23 cellular contexts compared by ENCODE assay signal in the genomic region with DNA sequence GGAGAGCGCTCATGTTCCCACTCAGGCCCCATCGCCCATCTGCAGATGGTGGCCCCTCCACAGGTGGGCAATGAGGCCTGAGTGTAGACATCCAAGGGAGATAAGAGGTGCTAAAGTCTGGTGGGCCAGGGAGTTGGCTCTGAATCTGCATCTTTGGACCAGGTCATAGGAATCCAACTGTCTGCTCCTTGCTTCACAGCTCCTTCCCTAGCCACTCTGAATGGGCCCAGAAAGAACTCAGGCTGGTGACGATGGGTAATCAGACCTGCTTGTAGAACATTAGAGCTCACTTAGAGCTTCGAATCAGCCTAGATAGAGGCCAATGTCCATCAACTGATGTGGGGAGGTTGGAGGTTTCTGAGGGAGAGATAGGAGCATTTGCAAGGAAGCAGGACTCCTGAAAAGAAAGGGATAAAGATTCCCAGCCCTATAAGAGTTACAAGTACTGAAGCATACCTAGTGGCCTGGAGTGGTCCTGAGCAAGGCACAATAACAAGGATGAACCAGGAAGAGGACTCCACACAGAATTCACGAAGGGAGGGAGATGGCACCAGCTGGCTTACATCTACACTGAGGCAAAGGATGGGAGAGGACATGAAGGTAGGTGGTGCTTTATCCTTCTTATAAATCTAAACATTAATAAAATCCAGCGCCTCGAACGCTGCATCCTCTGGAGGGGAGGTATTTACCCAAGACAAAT.
"Had no signal": no experiment of that assay in that cellular context is flagged by ENCODE, and none has a peak within 500 bp of the region (broad histone marks: within the 10 kb centered on the region; RNA-seq: fewer than 3 reads in every experiment).

No MANE protein-coding gene starts in this region.

- H3K4me1 ChIP-seq: neural progenitor cell, pancreas, prostate gland, right lobe of liver, sigmoid colon, stomach, thyroid gland, tibial nerve, upper lobe of left lung had no signal

- DNase-seq: naive thymus-derived CD4-positive, alpha-beta T cell; natural killer cell; occipital lobe; pancreas; retina; right cardiac atrium; right lobe of liver; sigmoid colon; stimulated activated CD4-positive, alpha-beta T cell treated with anti-CD3 and anti-CD28 coated beads, Interleukin-15, amount 100 ng/mL, for 24 hours; stimulated activated CD4-positive, alpha-beta T cell treated with anti-CD3 and anti-CD28 coated beads, Interleukin-2, amount 100 ng/mL, for 24 hours; stimulated activated CD4-positive, alpha-beta T cell treated with anti-CD3 and anti-CD28 coated beads, Interleukin-2, amount 100 ng/mL, for 48 hours; stimulated activated CD4-positive, alpha-beta T cell treated with anti-CD3 and anti-CD28 coated beads, Interleukin-4, amount 100 ng/mL, for 24 hours; stimulated activated naive B cell treated with anti-CD40 and anti-IgM and Interleukin-4, amounts not matched to agents 10 μg/mL and 1 μg/mL and 100 μg/mL, for 72 hours; stimulated activated naive CD4-positive, alpha-beta T cell treated with Interleukin-2 at 50 U/mL for 16 hours; stomach; thyroid gland; trophoblast cell; upper lobe of left lung had no signal

- H3K9me3 ChIP-seq: pancreas, prostate gland, right lobe of liver, sigmoid colon, thyroid gland had no signal

- H3K4me3 ChIP-seq: neural progenitor cell, pancreas, prostate gland, right lobe of liver, sigmoid colon, stomach, thoracic aorta, thyroid gland, tibial nerve, upper lobe of left lung had no signal

- H3K36me3 ChIP-seq: neural progenitor cell, pancreas, prostate gland, right lobe of liver, sigmoid colon, stomach, thoracic aorta, thyroid gland, tibial nerve, upper lobe of left lung had no signal

- ATAC-seq: naive thymus-derived CD4-positive, alpha-beta T cell; natural killer cell; pancreas; right cardiac atrium; right lobe of liver; stimulated activated effector memory CD8-positive, alpha-beta T cell treated with anti-CD3 and anti-CD28 coated beads, Interleukin-12 subunit alpha, Interleukin-12 subunit beta, amount 100 ng/mL, for 72 hours; stimulated activated naive B cell treated with anti-CD40 and anti-IgM and Interleukin-4, amounts not matched to agents 10 μg/mL and 1 μg/mL and 100 μg/mL, for 72 hours had no signal

- H3K27ac ChIP-seq: neural progenitor cell, pancreas, prostate gland, right lobe of liver, sigmoid colon, stomach, thoracic aorta, thyroid gland, tibial nerve, upper lobe of left lung had no signal

- H3K27me3 ChIP-seq: neural progenitor cell, pancreas, right lobe of liver, sigmoid colon, stomach, thyroid gland, tibial nerve, upper lobe of left lung had no signal
